ENCODE assay signal across 16 cellular contexts in genomic region chr1:154814106-154814505, GRCh38. TPM values are rescaled to one million over a fixed set of nuclear protein-coding genes. Genes with fewer than 3 reads are reported as not detected.
A peak's percentile ranks its signal among the peaks of the same experiment; 100 is the strongest.
DNase-seq lines count a peak whose midpoint lies in the region; ATAC-seq and TF ChIP-seq lines count a peak whose summit lies in the region.
"Had no signal": no experiment of that assay in that cellular context is flagged by ENCODE, and none has a peak within 500 bp of the region (broad histone marks: within the 10 kb centered on the region; RNA-seq: fewer than 3 reads in every experiment).

No MANE protein-coding gene starts in this region.

- H3K18ac ChIP-seq in neuronal stem cell (ENCODE audit: low read length): no peak overlapping the region

- H2BK15ac ChIP-seq in neuronal stem cell (ENCODE audit: low read length): no peak overlapping the region

- H3K79me1 ChIP-seq in neuronal stem cell (ENCODE audit: low read depth, low read length): no peaks in the 10 kb centered on the region

- no peak overlapping the region for H4K8ac ChIP-seq in neuronal stem cell (ENCODE audit: low read depth, low read length)

- 86 to 89% methylated on average over 4 of the region's 4 CpGs for WGBS in endodermal cell (ENCODE audit: insufficient coverage in 1 of 2, insufficient read length in 1 of 2), 2 experiments
- WGBS in neuronal stem cell (ENCODE audit: extremely low coverage in 2 of 2, insufficient read length in 2 of 2, insufficient replicate concordance in 1 of 2), 2 donors: no CpG with 5 or more reads among the region's 4 CpGs

- H3K27ac Mint-ChIP-seq in endodermal cell: peak overlapping the region; percentile 28
- no peak overlapping the region for H3K27ac Mint-ChIP-seq in stimulated activated memory B cell treated with anti-CD40 and anti-IgM and Interleukin-4, amounts not matched to agents 10 μg/mL and 1 μg/mL and 100 μg/mL, for 72 hours
- H3K27ac Mint-ChIP-seq: CD8-positive, alpha-beta T cell; HFFc6 had no signal

- H2BK5ac ChIP-seq in neuronal stem cell (ENCODE audit: low read length): no peak overlapping the region

- H3K36me3 ChIP-seq in HUES6 (ENCODE audit: control insufficient read depth, insufficient read depth, low read length) (no peaks in the 10 kb centered on the region), WERI-Rb-1 (no peaks in the 10 kb centered on the region), endodermal cell (ENCODE audit: control insufficient read depth, insufficient read depth, low read length) (no peaks in the 10 kb centered on the region), neuronal stem cell (replicated peaks in 1 of 2; ENCODE audit: control insufficient read depth in 2 of 2, insufficient read depth in 2 of 2, low read length in 2 of 2) (no peaks in the 10 kb centered on the region)
- H3K36me3 ChIP-seq: BLaER1 treated with 17β-estradiol and CSF1 and Interleukin-3, amounts not matched to agents 10 nM and 100 nM had no signal

- peaks cover 29% of the 10 kb centered on the region for H3K4me1 Mint-ChIP-seq in endodermal cell
- peaks cover 4% of the 10 kb centered on the region for H3K4me1 Mint-ChIP-seq in stimulated activated memory B cell treated with anti-CD40 and anti-IgM and Interleukin-4, amounts not matched to agents 10 μg/mL and 1 μg/mL and 100 μg/mL, for 72 hours

- DNase-seq in WERI-Rb-1: no peak
- no peak for DNase-seq in endodermal cell
- no peak for DNase-seq in neuronal stem cell (ENCODE audit: low spot score)
- no peak for DNase-seq in SIG-M5 (lab: John Stamatoyannopoulos, UW)
- DNase-seq in NK-92 treated with Interleukin-12 subunit alpha and Interleukin-12 subunit beta, amount 100 ng/mL, for 24 hours (lab: John Stamatoyannopoulos, UW): no peak
- DNase-seq: Calu3; CD8-positive, alpha-beta T cell; HFFc6; Kasumi-1; MM.1S; NCI-H2029 treated with DMSO at 0.1 percent for 48 hours had no signal

- no peak overlapping the region for H2BK12ac ChIP-seq in neuronal stem cell (ENCODE audit: low read length)

- H3K9ac ChIP-seq in HUES6 (ENCODE audit: low read length): no peak overlapping the region
- no peak overlapping the region for H3K9ac ChIP-seq in endodermal cell (ENCODE audit: extremely low read depth, low read length, poor library complexity, severe bottlenecking)
- no peak overlapping the region for H3K9ac ChIP-seq in neuronal stem cell (ENCODE audit: low read depth, low read length, poor library complexity)
- H3K9ac ChIP-seq: BLaER1 treated with 17β-estradiol and CSF1 and Interleukin-3, amounts not matched to agents 10 nM and 100 nM had no signal

- H3K4me3 ChIP-seq in HUES6 (ENCODE audit: low read depth, low read length) (no peak overlapping the region), WERI-Rb-1 (ENCODE audit: low read depth, low read length) (no peak overlapping the region), endodermal cell (ENCODE audit: low read length) (no peak overlapping the region), neuronal stem cell (ENCODE audit: low read length in 2 of 2) (no peak overlapping the region)
- H3K4me3 ChIP-seq: BLaER1 treated with 17β-estradiol and CSF1 and Interleukin-3, amounts not matched to agents 10 nM and 100 nM had no signal

- H3K27me3 ChIP-seq in HUES6 (ENCODE audit: control insufficient read depth, insufficient read depth, low read length): no peaks in the 10 kb centered on the region
- H3K27me3 ChIP-seq in WERI-Rb-1 (ENCODE audit: insufficient read depth, low read depth, severe bottlenecking): peaks cover 2% of the 10 kb centered on the region
- no peaks in the 10 kb centered on the region for H3K27me3 ChIP-seq in endodermal cell (ENCODE audit: control insufficient read depth, insufficient read depth, low read length, poor library complexity, severe bottlenecking)
- H3K27me3 ChIP-seq in neuronal stem cell (ENCODE audit: control insufficient read depth in 3 of 3, insufficient read depth in 3 of 3, low read depth in 1 of 3, low read length in 3 of 3): no peaks in the 10 kb centered on the region

- H2AFZ ChIP-seq in neuronal stem cell (ENCODE audit: low read length): no peak overlapping the region

- ATAC-seq in stimulated activated memory B cell treated with anti-CD40 and anti-IgM and Interleukin-4, amounts not matched to agents 10 μg/mL and 1 μg/mL and 100 μg/mL, for 72 hours: no peak
- ATAC-seq: CD8-positive, alpha-beta T cell; SK-N-SH treated with all-trans-retinoic acid at 6 μM for 48 hours had no signal

- H3K27ac ChIP-seq in HUES6 (ENCODE audit: low read depth, low read length): 0 out of 2 replicates have a peak overlapping the region, but pooled peaks have one; percentile 57
- H3K27ac ChIP-seq in WERI-Rb-1: peak overlapping the region; percentile 57
- H3K27ac ChIP-seq in endodermal cell (ENCODE audit: low read depth, low read length): no peak overlapping the region
- H3K27ac ChIP-seq in neuronal stem cell (replicated peaks; ENCODE audit: low read length): no peak overlapping the region
- H3K27ac ChIP-seq: BLaER1 treated with 17β-estradiol and CSF1 and Interleukin-3, amounts not matched to agents 10 nM and 100 nM had no signal

- H3K27me3 Mint-ChIP-seq in endodermal cell (ENCODE audit: insufficient read depth): peaks cover 6% of the 10 kb centered on the region
- H3K27me3 Mint-ChIP-seq in stimulated activated memory B cell treated with anti-CD40 and anti-IgM and Interleukin-4, amounts not matched to agents 10 μg/mL and 1 μg/mL and 100 μg/mL, for 72 hours: peaks cover 14% of the 10 kb centered on the region

- H3K4me1 ChIP-seq in HUES6 (ENCODE audit: control insufficient read depth, insufficient read depth, low read length) (peaks cover 24% of the 10 kb centered on the region), endodermal cell (ENCODE audit: control insufficient read depth, insufficient read depth, low read length) (peaks cover 10% of the 10 kb centered on the region), neuronal stem cell (ENCODE audit: control insufficient read depth in 2 of 2, insufficient read depth in 1 of 2, low read depth in 1 of 2, low read length in 2 of 2) (peaks cover 17 to 25% of the 10 kb centered on the region in 2 donors)

- TF ChIP-seq CTCF in WERI-Rb-1 (IDR thresholded peaks at IDR 0.05; ENCODE audit: low read depth, low read length) (no peak), endodermal cell (conservative IDR thresholded peaks at IDR 0.05) (no peak)

- H3K4me3 Mint-ChIP-seq in endodermal cell: no peak overlapping the region
- H3K4me3 Mint-ChIP-seq in stimulated activated memory B cell treated with anti-CD40 and anti-IgM and Interleukin-4, amounts not matched to agents 10 μg/mL and 1 μg/mL and 100 μg/mL, for 72 hours: no peak overlapping the region
- H3K4me3 Mint-ChIP-seq: CD8-positive, alpha-beta T cell; IgD-negative memory B cell had no signal

- H3K4me2 ChIP-seq in neuronal stem cell (ENCODE audit: insufficient read depth, low read length, poor library complexity, severe bottlenecking): no peak overlapping the region

- H3K9me3 Mint-ChIP-seq in endodermal cell: no peaks in the 10 kb centered on the region
- no peaks in the 10 kb centered on the region for H3K9me3 Mint-ChIP-seq in stimulated activated memory B cell treated with anti-CD40 and anti-IgM and Interleukin-4, amounts not matched to agents 10 μg/mL and 1 μg/mL and 100 μg/mL, for 72 hours
- H3K9me3 Mint-ChIP-seq: CD8-positive, alpha-beta T cell; HFFc6; IgD-negative memory B cell had no signal

- no peak overlapping the region for H3K14ac ChIP-seq in neuronal stem cell (ENCODE audit: low read length)

- H3K23ac ChIP-seq in neuronal stem cell (ENCODE audit: low read depth, low read length, poor library complexity): no peak overlapping the region

- no peak overlapping the region for H3K4ac ChIP-seq in neuronal stem cell (ENCODE audit: low read length)

- H3K36me3 Mint-ChIP-seq in endodermal cell (ENCODE audit: low read depth): no peaks in the 10 kb centered on the region
- H3K36me3 Mint-ChIP-seq in stimulated activated memory B cell treated with anti-CD40 and anti-IgM and Interleukin-4, amounts not matched to agents 10 μg/mL and 1 μg/mL and 100 μg/mL, for 72 hours: no peaks in the 10 kb centered on the region
- H3K36me3 Mint-ChIP-seq: CD8-positive, alpha-beta T cell; IgD-negative memory B cell had no signal

- H4K91ac ChIP-seq in neuronal stem cell (ENCODE audit: low read depth, low read length, poor library complexity): no peak overlapping the region

- no peak overlapping the region for H2BK120ac ChIP-seq in neuronal stem cell (ENCODE audit: low read depth, low read length)

- H2AK5ac ChIP-seq in neuronal stem cell (ENCODE audit: low read depth, low read length): peak overlapping the region; percentile 58

- no peaks in the 10 kb centered on the region for H3K9me3 ChIP-seq in HUES6 (ENCODE audit: control insufficient read depth, insufficient read depth, low read depth, low read length)
- no peaks in the 10 kb centered on the region for H3K9me3 ChIP-seq in WERI-Rb-1 (ENCODE audit: severe bottlenecking)
- no peaks in the 10 kb centered on the region for H3K9me3 ChIP-seq in endodermal cell (ENCODE audit: control insufficient read depth, low read length)
- H3K9me3 ChIP-seq in neuronal stem cell (replicated peaks in 1 of 2; ENCODE audit: control insufficient read depth in 2 of 2, insufficient read depth in 1 of 2, low read depth in 1 of 2, low read length in 2 of 2): no peaks in the 10 kb centered on the region
- H3K9me3 ChIP-seq: BLaER1 treated with 17β-estradiol and CSF1 and Interleukin-3, amounts not matched to agents 10 nM and 100 nM had no signal

RNA-seq across cellular contexts. Expression of gene KCNN3, which starts 56.0 kb away (rescaled TPM):
- total RNA-seq in endodermal cell: under 1 TPM; 0.57 to 0.75 TPM
- 4.5 TPM for polyA plus RNA-seq in endodermal cell (2013, experiment 1 of 2)
- polyA plus RNA-seq in endodermal cell (2013, experiment 2 of 2): 5.8 TPM
- 3.7 TPM for polyA plus RNA-seq in neuronal stem cell (2013, experiment 1 of 2)
- 4.2 TPM for polyA plus RNA-seq in neuronal stem cell (2013, experiment 2 of 2)
- total RNA-seq: Calu3, HFFc6 had no signal

Comparison
In these comparisons a context has a peak if more than half of its experiments do, and no peak if none do; other contexts are left out.
1. H3K27ac ChIP-seq: peak in HUES6 (single experiment) and WERI-Rb-1 (single experiment); none in endodermal cell (single experiment) and neuronal stem cell (single experiment).